15 cellular contexts compared by ENCODE assay signal in genomic region chr7:2164646-2165045, GRCh38.
A peak's percentile ranks its signal among the peaks of the same experiment; 100 is the strongest.
DNase-seq lines count a peak whose midpoint lies in the region; ATAC-seq, FAIRE-seq and TF ChIP-seq lines count a peak whose summit lies in the region.
"Had no signal": no experiment of that assay in that cellular context is flagged by ENCODE, and none has a peak within 500 bp of the region (broad histone marks: within the 10 kb centered on the region; RNA-seq: fewer than 3 reads in every experiment).

No MANE protein-coding gene starts in this region.

- BruUV-seq in K562 (replicated peaks; lab: Mats Ljungman, UMichigan), result no TSS peak

- no peak overlapping the region for H4K8ac ChIP-seq in H9 (replicated peaks; ENCODE audit: insufficient read length, low read depth, low read length)

- peaks cover 13 to 30% (median 14%) of the 10 kb centered on the region in 3 experiments; a peak in 6 of 7 replicates for H3K36me3 Mint-ChIP-seq in H9 (ENCODE audit: insufficient read depth in 1 of 3, low read depth in 3 of 3)
- H3K36me3 Mint-ChIP-seq in nephron progenitor cell (ENCODE audit: low read depth), result peaks cover 40% of the 10 kb centered on the region

- intact Hi-C loops in K562 (cut with micrococcal nuclease), result no loop called here
- intact Hi-C loops in upper lobe of right lung (cut with DNase I), result no loop called here
- intact Hi-C loops in vagina (cut with DNase I), result no loop called here

- peaks cover 4% of the 10 kb centered on the region for H3K9me1 ChIP-seq in K562 (ENCODE audit: control insufficient read depth, insufficient read depth, low read length)

- H3K27ac Mint-ChIP-seq in H9, result peak overlapping the region; percentile 44 to 94 (median 53); a peak in 5 of 7 replicates
- peak overlapping the region; percentile 57 for H3K27ac Mint-ChIP-seq in nephron progenitor cell
- H3K27ac Mint-ChIP-seq: B cell; CD8-positive, alpha-beta T cell had no signal

- in situ Hi-C loops in K562 (cut with MboI), result no loop called here

- H3K4ac ChIP-seq in H9 (ENCODE audit: low read depth, low read length), result no peak overlapping the region

- H2AFZ ChIP-seq in H9 (ENCODE audit: low read length) (no peak overlapping the region), K562 (ENCODE audit: low read depth, low read length) (no peak overlapping the region)
- H2AFZ ChIP-seq: PC-9 had no signal

- no peaks in the 10 kb centered on the region for H3K79me1 ChIP-seq in H9 (ENCODE audit: insufficient read depth, low read depth, low read length, poor library complexity, severe bottlenecking)

- H3K4me3 Mint-ChIP-seq in H9, result no peak overlapping the region
- H3K4me3 Mint-ChIP-seq in nephron progenitor cell, result no peak overlapping the region
- H3K4me3 Mint-ChIP-seq: B cell; CD8-positive, alpha-beta T cell had no signal

- H3K27ac ChIP-seq in H9 (ENCODE audit: insufficient read length, low read depth, low read length) (no peak overlapping the region), K562 (ENCODE audit: extremely low read depth, low read depth, low read length) (no peak overlapping the region), upper lobe of right lung (no peak overlapping the region), vagina (no peak overlapping the region)
- H3K27ac ChIP-seq: KMS-11, PC-9 had no signal

- H3K4me1 Mint-ChIP-seq in H9 (peaks cover 35 to 38% of the 10 kb centered on the region in 2 experiments), nephron progenitor cell (peaks cover 36% of the 10 kb centered on the region)

- ATAC-seq in K562 (no peak), upper lobe of right lung (no peak), HG02870 (IDR thresholded peaks at IDR 0.05; ENCODE audit: unreplicated experiment) (no peak)
- ATAC-seq: CD8-positive, alpha-beta T cell; HCT116 had no signal

- H2BK20ac ChIP-seq in H9 (ENCODE audit: low read depth, low read length, poor library complexity, severe bottlenecking), result no peak overlapping the region

- H3K4me3 ChIP-seq in K562 (no peak overlapping the region), upper lobe of right lung (no peak overlapping the region), vagina (no peak overlapping the region)
- H3K4me3 ChIP-seq: PC-9 had no signal

- WGBS in H9 (ENCODE audit: extremely low coverage, insufficient read length, low lambda C conversion rate), result no CpG with 5 or more reads among the region's 5 CpGs
- WGBS in K562 (ENCODE audit: insufficient coverage, low coverage, missing lambda C conversion rate), result 85% methylated on average over 5 of the region's 5 CpGs

- H2BK15ac ChIP-seq in H9 (ENCODE audit: low read depth, low read length), result no peak overlapping the region

- TF ChIP-seq POLR2A in K562 (conservative IDR thresholded peaks at IDR 0.05) (no peak), vagina (IDR thresholded peaks at IDR 0.05) (no peak)

- H3K23ac ChIP-seq in H9 (ENCODE audit: insufficient read length, low read depth, low read length), result no peak overlapping the region

- CTCF ChIA-PET in K562 (lab: Yijun Ruan, JAX; ENCODE audit: low intra/inter-chr PET ratio), result no interaction called here

- no peaks in the 10 kb centered on the region for H3K79me2 ChIP-seq in H9 (ENCODE audit: insufficient read depth, low read length)
- no peaks in the 10 kb centered on the region for H3K79me2 ChIP-seq in K562 (ENCODE audit: control insufficient read depth, insufficient read depth, low read length)

- H3K23me2 ChIP-seq in H9 (ENCODE audit: insufficient read length, low read depth, low read length, poor library complexity, severe bottlenecking), result no peaks in the 10 kb centered on the region

- TF ChIP-seq CTCF in H9 (conservative IDR thresholded peaks at IDR 0.05), result no peak
- TF ChIP-seq CTCF in K562 (IDR thresholded peaks at IDR 0.05 in 2 of 3, conservative IDR thresholded peaks at IDR 0.05 in 1 of 3; ENCODE audit: insufficient read depth in 2 of 3, low read depth in 1 of 3, low read length in 3 of 3), result no peak
- TF ChIP-seq CTCF in nephron progenitor cell (IDR thresholded peaks at IDR 0.05), result no peak
- TF ChIP-seq CTCF in upper lobe of right lung (IDR thresholded peaks at IDR 0.05), result no peak
- TF ChIP-seq CTCF in vagina (IDR thresholded peaks at IDR 0.05), result no peak

- POLR2A ChIA-PET in K562 (lab: Yijun Ruan, JAX), result no interaction called here

- H3K27me3 ChIP-seq in H9 (ENCODE audit: insufficient read depth, low read length), result no peaks in the 10 kb centered on the region
- no peaks in the 10 kb centered on the region for H3K27me3 ChIP-seq in K562 (ENCODE audit: control insufficient read depth in 2 of 2, insufficient read depth in 2 of 2, low read length in 2 of 2)
- H3K27me3 ChIP-seq in upper lobe of right lung, result no peaks in the 10 kb centered on the region
- no peaks in the 10 kb centered on the region for H3K27me3 ChIP-seq in vagina

- H3K14ac ChIP-seq in H9 (ENCODE audit: insufficient read depth, low read length), result 0 out of 2 replicates have a peak overlapping the region, but pooled peaks have one; percentile 17

- no peak for FAIRE-seq in K562 (lab: Jason Lieb, UNC)

- H4K20me1 ChIP-seq in H9 (ENCODE audit: control insufficient read depth, insufficient read depth, insufficient read length) (no peaks in the 10 kb centered on the region), K562 (replicated peaks; ENCODE audit: control insufficient read depth, insufficient read depth, low read length) (peaks cover 23% of the 10 kb centered on the region)

- DNase-seq in H9 (no peak), K562 (ENCODE audit: extremely low read depth in 1 of 4, low spot score in 3 of 4) (no peak), nephron progenitor cell (no peak), upper lobe of right lung (peak; percentile 29), vagina (ENCODE audit: extremely low spot score in 2 of 2) (no peak), NCI-H1048 (lab: John Stamatoyannopoulos, UW) (no peak)
- DNase-seq: NCI-H1436 treated with DMSO at 0.1 percent for 48 hours, NCI-H2081 treated with DMSO at 0.1 percent for 48 hours, NCI-H510A treated with DMSO at 0.1 percent for 48 hours, PC-9 had no signal

- no peak overlapping the region for H2AK5ac ChIP-seq in H9 (ENCODE audit: insufficient read length, low read length)

- no peak overlapping the region for H2BK120ac ChIP-seq in H9 (ENCODE audit: low read depth, low read length, poor library complexity, severe bottlenecking)

- H3K9me3 Mint-ChIP-seq in H9 (peaks cover 3 to 5% of the 10 kb centered on the region in 2 experiments; a peak in 4 of 5 replicates), nephron progenitor cell (peaks cover 5% of the 10 kb centered on the region)
- H3K9me3 Mint-ChIP-seq: CD8-positive, alpha-beta T cell had no signal

- H3K18ac ChIP-seq in H9 (ENCODE audit: insufficient read length, low read depth, low read length), result no peak overlapping the region

- no peak overlapping the region for H3K56ac ChIP-seq in H9 (ENCODE audit: insufficient read length, low read depth, low read length)

- H3K36me3 ChIP-seq in K562 (ENCODE audit: control insufficient read depth, insufficient read depth, low read length) (peaks cover 12% of the 10 kb centered on the region; the same call in 1 of the 3 replicates), upper lobe of right lung (no peaks in the 10 kb centered on the region), vagina (no peaks in the 10 kb centered on the region)

- no peak overlapping the region for H2BK5ac ChIP-seq in H9 (ENCODE audit: insufficient read length, low read length)

- H3K27me3 Mint-ChIP-seq in H9 (ENCODE audit: low read depth) (no peaks in the 10 kb centered on the region), nephron progenitor cell (ENCODE audit: low read depth, poor library complexity) (peaks cover 6% of the 10 kb centered on the region)
- H3K27me3 Mint-ChIP-seq: B cell had no signal

- H3K4me2 ChIP-seq in H9 (ENCODE audit: insufficient read depth, insufficient read length, low read length), result no peak overlapping the region
- no peak overlapping the region for H3K4me2 ChIP-seq in K562 (ENCODE audit: insufficient read depth, low read length)
- H3K4me2 ChIP-seq: KMS-11, PC-9 had no signal

- no peak overlapping the region for H4K5ac ChIP-seq in H9 (ENCODE audit: insufficient read length, low read depth, low read length)

- H3K4me1 ChIP-seq in H9 (ENCODE audit: insufficient read depth, low read length) (no peaks in the 10 kb centered on the region; the same call in 1 of the 2 replicates), K562 (replicated peaks in 1 of 2; ENCODE audit: control insufficient read depth in 2 of 2, insufficient read depth in 2 of 2, low read length in 2 of 2) (peaks cover 7 to 37% of the 10 kb centered on the region in 2 experiments; a peak in 4 of 5 replicates), upper lobe of right lung (no peaks in the 10 kb centered on the region), vagina (no peaks in the 10 kb centered on the region)

- H3K9me3 ChIP-seq in H9 (ENCODE audit: control insufficient read depth, low read depth, low read length), result no peaks in the 10 kb centered on the region
- no peaks in the 10 kb centered on the region for H3K9me3 ChIP-seq in K562 (replicated peaks; ENCODE audit: control insufficient read depth, insufficient read depth, low read depth, low read length)
- H3K9me3 ChIP-seq in upper lobe of right lung, result no peaks in the 10 kb centered on the region
- H3K9me3 ChIP-seq in vagina, result no peaks in the 10 kb centered on the region

- no peak for TF ChIP-seq RAD21 in K562 (CRISPR knock-in tag; conservative IDR thresholded peaks at IDR 0.05 in 1 of 2, IDR thresholded peaks at IDR 0.05 in 1 of 2)

- no peak overlapping the region for H3K9ac ChIP-seq in H9 (ENCODE audit: extremely low read depth, insufficient read length, low read length)
- H3K9ac ChIP-seq in K562 (ENCODE audit: insufficient read depth in 1 of 2, low read depth in 2 of 2, low read length in 2 of 2), result no peak overlapping the region
- H3K9ac ChIP-seq: KMS-11 had no signal

- H3T11ph ChIP-seq in H9 (ENCODE audit: low read length), result no peak overlapping the region

- no peak overlapping the region for H2BK12ac ChIP-seq in H9 (ENCODE audit: insufficient read length, low read depth, low read length)

- no peak overlapping the region for H4K91ac ChIP-seq in H9 (ENCODE audit: insufficient read length, low read depth, low read length)

- TF ChIP-seq EP300 in K562 (IDR thresholded peaks at IDR 0.05; ENCODE audit: low read length), result no peak

TF ChIP-seq in K562, 482 proteins besides CTCF, POLR2A, EP300 and RAD21:
- 0 out of 2 replicates have a peak, but pooled peaks have one; percentile 5 for TF ChIP-seq ZBTB7A (IDR thresholded peaks at IDR 0.05; ENCODE audit: borderline replicate concordance, control insufficient read depth, low read depth, low read length)
- TF ChIP-seq FUS (optimal IDR thresholded peaks at IDR 0.05; ENCODE audit: low read depth, low read length), result no peak
- TF ChIP-seq ZKSCAN1 (IDR thresholded peaks at IDR 0.05; ENCODE audit: low read depth, low read length), result peak; percentile 65; the same call in 1 of the 2 replicates
